In the genomic region with DNA sequence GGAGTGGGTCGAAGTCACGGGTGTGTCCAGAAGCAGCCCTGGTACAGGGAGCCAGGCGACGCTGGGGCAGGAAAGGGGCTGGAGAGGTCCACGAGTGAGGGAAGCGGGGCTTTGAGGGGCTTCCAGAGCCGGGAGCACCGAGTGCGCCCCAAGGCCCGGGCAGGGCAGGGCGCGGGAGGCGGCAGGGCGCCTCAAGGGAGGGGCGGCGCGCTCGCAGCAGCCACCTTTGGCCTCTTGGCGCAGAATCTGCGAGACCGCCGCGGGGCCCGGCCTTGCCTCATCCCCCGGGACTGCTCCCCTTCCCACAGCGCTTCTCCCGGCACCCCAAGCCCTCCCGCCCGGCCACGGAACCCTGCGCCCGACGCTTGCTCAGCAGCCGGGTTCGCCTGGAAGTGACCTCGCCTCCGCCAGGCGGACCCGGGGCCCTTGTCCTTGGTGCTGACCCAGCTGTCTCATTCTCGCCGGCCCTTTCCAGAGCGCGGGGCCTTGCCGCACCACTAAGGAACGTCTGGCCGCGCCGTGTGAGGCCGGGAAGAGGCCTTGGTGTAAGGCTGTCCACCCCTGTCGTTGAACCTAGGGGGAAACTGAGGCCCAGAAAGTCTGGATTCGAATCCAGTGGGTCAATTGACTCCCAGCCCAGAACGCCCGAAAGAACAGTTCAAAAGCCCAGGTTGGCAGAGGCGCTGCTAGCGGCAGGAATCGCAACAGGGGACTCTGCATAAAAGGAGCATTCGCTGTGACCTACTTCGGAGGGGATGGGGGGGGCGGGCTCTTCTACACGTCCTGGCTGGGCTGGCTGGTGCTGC, we compare ENCODE assay signal across 8 cellular contexts. TPM values are rescaled to one million over a fixed set of nuclear protein-coding genes. Genes with fewer than 3 reads are reported as not detected.
A peak's percentile ranks its signal among the peaks of the same experiment; 100 is the strongest.
DNase-seq lines count a peak whose midpoint lies in the region; ATAC-seq and TF ChIP-seq lines count a peak whose summit lies in the region.

No MANE protein-coding gene starts in this region.

- no peaks in the 10 kb centered on the region for H3K36me3 Mint-ChIP-seq in activated naive CD4-positive, alpha-beta T cell treated with anti-CD3 and anti-CD28 coated beads, Interleukin-2, amount 50 U/mL, for 24 hours

- H3K4me1 Mint-ChIP-seq in activated naive CD4-positive, alpha-beta T cell treated with anti-CD3 and anti-CD28 coated beads, Interleukin-2, amount 50 U/mL, for 24 hours: peaks cover 8% of the 10 kb centered on the region

- H3K27me3 Mint-ChIP-seq in activated naive CD4-positive, alpha-beta T cell treated with anti-CD3 and anti-CD28 coated beads, Interleukin-2, amount 50 U/mL, for 24 hours: peaks cover 51% of the 10 kb centered on the region

- ATAC-seq in HG02840 (IDR thresholded peaks at IDR 0.05; ENCODE audit: low FRiP score, unreplicated experiment): peak; percentile 10
- ATAC-seq in omental fat pad (ENCODE audit: low FRiP score): peak; percentile 44
- no peak for ATAC-seq in GM18519 (IDR thresholded peaks at IDR 0.05; ENCODE audit: low FRiP score, unreplicated experiment)

- no peak for TF ChIP-seq CTCF in omental fat pad (IDR thresholded peaks at IDR 0.05)

- DNase-seq in activated naive CD4-positive, alpha-beta T cell treated with Interleukin-2 at 50 U/mL for 16 hours: peak; percentile 35
- DNase-seq in activated naive CD4-positive, alpha-beta T cell (lab: John Stamatoyannopoulos, UW): no peak
- peak; percentile 76 for DNase-seq in NCI-H510A treated with DMSO at 0.1 percent for 48 hours (lab: John Stamatoyannopoulos, UW)
- DNase-seq in germinal center (ENCODE audit: low spot score): peak; percentile 37
- DNase-seq in omental fat pad (ENCODE audit: low spot score): no peak

- H3K4me3 Mint-ChIP-seq in activated naive CD4-positive, alpha-beta T cell treated with anti-CD3 and anti-CD28 coated beads, Interleukin-2, amount 50 U/mL, for 24 hours: peak overlapping the region; percentile 52

- no peak overlapping the region for H3K27ac Mint-ChIP-seq in activated naive CD4-positive, alpha-beta T cell treated with anti-CD3 and anti-CD28 coated beads, Interleukin-2, amount 50 U/mL, for 24 hours

- no peaks in the 10 kb centered on the region for H3K9me3 Mint-ChIP-seq in activated naive CD4-positive, alpha-beta T cell treated with anti-CD3 and anti-CD28 coated beads, Interleukin-2, amount 50 U/mL, for 24 hours

RNA-seq across cellular contexts. Expression of gene DNER, which starts 0.6 kb away (rescaled TPM):
- 10 to 100 TPM in 1 of 4 donors, 1 to 10 TPM in 3; 3.1 to 12.2 (median 8.7) TPM for total RNA-seq in omental fat pad

Comparison
In these comparisons a context has a peak if more than half of its experiments do, and no peak if none do; other contexts are left out.
1. DNase-seq: peak in activated naive CD4-positive, alpha-beta T cell treated with Interleukin-2 at 50 U/mL for 16 hours (single experiment), NCI-H510A treated with DMSO at 0.1 percent for 48 hours (single experiment) and germinal center (single experiment); none in activated naive CD4-positive, alpha-beta T cell (0 of 4) and omental fat pad (single experiment).